In genomic region chr11:57513911-57514537, GRCh38 we compare ENCODE assay signal across 8 cellular contexts. TPM values are rescaled to one million over a fixed set of nuclear protein-coding genes. Genes with fewer than 3 reads are reported as not detected.
DNase-seq lines count a peak whose midpoint lies in the region; ATAC-seq, FAIRE-seq and TF ChIP-seq lines count a peak whose summit lies in the region.

No MANE protein-coding gene starts in this region.

- H2AFZ ChIP-seq in SU-DHL-6 (ENCODE audit: low read depth, low read length, severe bottlenecking), result peak overlapping the region; percentile 82

- H3K27ac ChIP-seq in SU-DHL-6 (ENCODE audit: low read depth, low read length), result peak overlapping the region; percentile 64
- no peak overlapping the region for H3K27ac ChIP-seq in colonic mucosa
- peak overlapping the region; percentile 68 for H3K27ac ChIP-seq in lower lobe of right lung

- H3F3A ChIP-seq in SU-DHL-6 (ENCODE audit: insufficient read depth), result peaks cover 5% of the 10 kb centered on the region

- H3K36me3 ChIP-seq in SU-DHL-6 (ENCODE audit: low read length) (no peaks in the 10 kb centered on the region), colonic mucosa (no peaks in the 10 kb centered on the region), lower lobe of right lung (no peaks in the 10 kb centered on the region)

- H3K79me2 ChIP-seq in SU-DHL-6 (ENCODE audit: insufficient read depth, low read length), result peaks cover 15% of the 10 kb centered on the region

- ATAC-seq in GM19025 (IDR thresholded peaks at IDR 0.05; ENCODE audit: low read depth, unreplicated experiment) (peak; percentile 31), HG03442 (IDR thresholded peaks at IDR 0.05; ENCODE audit: unreplicated experiment) (peak; percentile 28), lower lobe of right lung (peak; percentile 74 to 75)
- peak; percentile 51 for ATAC-seq in stimulated activated naive CD8-positive, alpha-beta T cell treated with anti-CD3 and anti-CD28 coated beads, Interleukin-15, Interleukin-2, amounts not matched to agents 100 U/mL and 50 U/mL, for 24 hours

- intact Hi-C loops in colonic mucosa (cut with DNase I), result no loop called here
- intact Hi-C loops in lower lobe of right lung (cut with DNase I), result no loop called here

- H3K9me3 ChIP-seq in SU-DHL-6 (ENCODE audit: insufficient read depth, low read length) (no peaks in the 10 kb centered on the region), colonic mucosa (no peaks in the 10 kb centered on the region), lower lobe of right lung (no peaks in the 10 kb centered on the region)

- TF ChIP-seq CTCF in SU-DHL-6 (IDR thresholded peaks at IDR 0.05; ENCODE audit: insufficient read depth, low read length, poor library complexity, severe bottlenecking), result no peak
- TF ChIP-seq CTCF in colonic mucosa (IDR thresholded peaks at IDR 0.05), result no peak
- TF ChIP-seq CTCF in lower lobe of right lung (IDR thresholded peaks at IDR 0.05), result no peak
- TF ChIP-seq CTCF in D721Med (IDR thresholded peaks at IDR 0.05; ENCODE audit: insufficient read depth, missing control alignments), result no peak

- DNase-seq in AG08395 (ENCODE audit: low spot score) (peak; percentile 39), colonic mucosa (peak; percentile 58), lower lobe of right lung (peak; percentile 63), D721Med (ENCODE audit: insufficient read length, low spot score) (no peak)
- DNase-seq in stimulated activated naive CD8-positive, alpha-beta T cell treated with anti-CD3 and anti-CD28 coated beads, Interleukin-15, Interleukin-2, amounts not matched to agents 100 U/mL and 50 U/mL, for 24 hours, result peak; percentile 43

- H3K9ac ChIP-seq in SU-DHL-6 (ENCODE audit: low read length), result peak overlapping the region; percentile 79
- H3K9ac ChIP-seq in colonic mucosa (ENCODE audit: low read depth in 2 of 2, low read length in 2 of 2), result peak overlapping the region; percentile 65 to 81

- no peaks in the 10 kb centered on the region for H3K9me2 ChIP-seq in SU-DHL-6 (replicated peaks; ENCODE audit: insufficient read depth, low read length)

- H4K20me1 ChIP-seq in SU-DHL-6 (ENCODE audit: low read depth, low read length), result no peaks in the 10 kb centered on the region

- peaks cover 4% of the 10 kb centered on the region for H3K4me1 ChIP-seq in colonic mucosa
- peaks cover 17% of the 10 kb centered on the region for H3K4me1 ChIP-seq in lower lobe of right lung

- H3K4me3 ChIP-seq in SU-DHL-6 (ENCODE audit: insufficient read depth, low read length, poor library complexity, severe bottlenecking), result peak overlapping the region; percentile 83
- H3K4me3 ChIP-seq in colonic mucosa, result peak overlapping the region; percentile 79
- H3K4me3 ChIP-seq in lower lobe of right lung, result peak overlapping the region; percentile 97

- H3K4me2 ChIP-seq in SU-DHL-6 (ENCODE audit: low read depth, low read length, poor library complexity, severe bottlenecking), result peak overlapping the region; percentile 90

- no peaks in the 10 kb centered on the region for H3K27me3 ChIP-seq in SU-DHL-6 (ENCODE audit: low read length)
- H3K27me3 ChIP-seq in colonic mucosa, result no peaks in the 10 kb centered on the region
- no peaks in the 10 kb centered on the region for H3K27me3 ChIP-seq in lower lobe of right lung (ENCODE audit: low read depth)

- no peak for FAIRE-seq in D721Med (lab: Jason Lieb, UNC)

RNA-seq across cellular contexts. Expression of gene SLC43A1, which starts 1.5 kb away (rescaled TPM):
- total RNA-seq in colonic mucosa, result 10 to 100 TPM in 1 of 2 donors, 1 to 10 TPM in 1; 8.7 to 19.0 TPM
- 13.2 TPM for total RNA-seq in lower lobe of right lung

RNA-seq across cellular contexts. Expression of gene TIMM10, which starts 16.5 kb away (rescaled TPM):
- 10 to 100 TPM; 54.8 to 67.1 TPM for total RNA-seq in colonic mucosa
- total RNA-seq in lower lobe of right lung, result 35.3 TPM

RNA-seq across cellular contexts. Expression of gene SMTNL1, which starts 23.4 kb away (rescaled TPM):
- total RNA-seq in colonic mucosa (not detected), lower lobe of right lung (not detected)

RNA-seq across cellular contexts. Expression of gene UBE2L6, which starts 53.4 kb away (rescaled TPM):
- total RNA-seq in colonic mucosa (10 to 100 TPM; 28.3 to 35.3 TPM), lower lobe of right lung (172 TPM)

RNA-seq across cellular contexts. Expression of gene RTN4RL2, which starts 53.7 kb away (rescaled TPM):
- total RNA-seq in colonic mucosa, result under 1 TPM; 0.54 to 0.82 TPM
- 4.8 TPM for total RNA-seq in lower lobe of right lung
